Comparison of ENCODE assay signal across 17 cellular contexts in the genomic region with DNA sequence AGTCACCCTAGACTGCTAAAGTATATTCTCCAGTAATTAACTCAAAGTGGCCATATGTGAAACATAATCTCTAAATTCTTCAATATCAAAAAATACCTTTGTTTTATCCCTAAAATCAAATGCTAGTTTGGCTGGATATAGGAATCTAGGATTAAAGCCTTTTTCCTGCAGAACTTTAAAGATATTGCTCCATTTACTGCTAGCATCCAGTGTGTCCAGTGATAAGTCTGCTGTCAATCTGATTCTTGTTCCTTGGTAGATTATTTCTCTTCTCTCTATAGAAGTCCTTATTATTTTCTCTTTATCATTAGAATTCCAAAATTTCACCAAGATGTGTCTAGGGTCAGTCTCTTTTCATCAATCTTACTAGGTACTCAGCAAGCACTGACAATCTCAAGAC.
DNase-seq lines count a peak whose midpoint lies in the region; ATAC-seq, FAIRE-seq and TF ChIP-seq lines count a peak whose summit lies in the region.
"Had no signal": no experiment of that assay in that cellular context is flagged by ENCODE, and none has a peak within 500 bp of the region (broad histone marks: within the 10 kb centered on the region; RNA-seq: fewer than 3 reads in every experiment).

No MANE protein-coding gene starts in this region.

- POLR2A ChIA-PET in HepG2 (lab: Yijun Ruan, JAX), result no interaction called here

- CTCF ChIA-PET in HepG2 (lab: Yijun Ruan, JAX; ENCODE audit: low intra/inter-chr PET ratio, low total read pairs), result no interaction called here

- FAIRE-seq in HepG2 (lab: Jason Lieb, UNC), result no peak

- H3K27me3 ChIP-seq in HepG2 (ENCODE audit: control insufficient read depth in 1 of 2, insufficient read depth in 2 of 2, low read length in 2 of 2) (no peaks in the 10 kb centered on the region), right lobe of liver (no peaks in the 10 kb centered on the region)
- H3K27me3 ChIP-seq: SJCRH30 had no signal

- H3K27me3 Mint-ChIP-seq in natural killer cell (ENCODE audit: low read depth in 2 of 2), result no peaks in the 10 kb centered on the region
- no peaks in the 10 kb centered on the region for H3K27me3 Mint-ChIP-seq in activated T-cell treated with anti-CD3 and anti-CD28 coated beads, Interleukin-2, amount 50 U/mL, for 72 hours (ENCODE audit: low read depth)

- in situ Hi-C loops in HepG2 (cut with HindIII; ENCODE audit: extremely low pct_ligation_motif_present, low pct_unique_long_range_greater_than_20kb), result no loop called here
- in situ Hi-C loops in SK-MEL-5 (cut with HindIII; ENCODE audit: low pct_unique_long_range_greater_than_20kb, low sequenced_read_pairs), result no loop called here

- H3K27ac Mint-ChIP-seq in natural killer cell, result no peak overlapping the region
- H3K27ac Mint-ChIP-seq in activated T-cell treated with anti-CD3 and anti-CD28 coated beads, Interleukin-2, amount 50 U/mL, for 72 hours, result no peak overlapping the region
- H3K27ac Mint-ChIP-seq: CD8-positive, alpha-beta T cell had no signal

- H3K4me3 ChIP-seq in HepG2 (replicated peaks in 1 of 3; ENCODE audit: insufficient read depth in 1 of 3, low read depth in 2 of 3, low read length in 3 of 3) (no peak overlapping the region), right lobe of liver (no peak overlapping the region)
- H3K4me3 ChIP-seq: PC-9, SJCRH30 had no signal

- H3K27ac ChIP-seq in HepG2 (ENCODE audit: extremely low read length, insufficient read depth, low read length), result no peak overlapping the region
- no peak overlapping the region for H3K27ac ChIP-seq in right lobe of liver
- H3K27ac ChIP-seq: HL-60, PC-9, SJCRH30 had no signal

- TF ChIP-seq CTCF in HepG2 (CRISPR knock-in tag; IDR thresholded peaks at IDR 0.05), result no peak
- TF ChIP-seq CTCF in right lobe of liver (IDR thresholded peaks at IDR 0.05), result no peak
- TF ChIP-seq CTCF in natural killer cell (IDR thresholded peaks at IDR 0.05), result no peak

- H3K4me1 ChIP-seq in HepG2 (ENCODE audit: insufficient read depth, low read length) (no peaks in the 10 kb centered on the region), right lobe of liver (no peaks in the 10 kb centered on the region)
- H3K4me1 ChIP-seq: SJCRH30 had no signal

- no TSS peak for BruUV-seq in HepG2 (replicated peaks; lab: Mats Ljungman, UMichigan)

- intact Hi-C loops in HepG2 (cut with micrococcal nuclease; ENCODE audit: unreplicated experiment), result no loop called here
- intact Hi-C loops in right lobe of liver (cut with DNase I), result no loop called here
- intact Hi-C loops in natural killer cell (cut with micrococcal nuclease), result no loop called here

- H3K79me2 ChIP-seq in HepG2 (ENCODE audit: insufficient read depth, low read length), result no peaks in the 10 kb centered on the region

- peaks cover 26% of the 10 kb centered on the region for H3K9me3 ChIP-seq in HepG2 (ENCODE audit: low read length)
- peaks cover 0 to 4% (median 0%) of the 10 kb centered on the region in 4 donors for H3K9me3 ChIP-seq in right lobe of liver
- H3K9me3 ChIP-seq: SJCRH30 had no signal

- peaks cover 21% of the 10 kb centered on the region for H3K36me3 Mint-ChIP-seq in natural killer cell
- H3K36me3 Mint-ChIP-seq in activated T-cell treated with anti-CD3 and anti-CD28 coated beads, Interleukin-2, amount 50 U/mL, for 72 hours (ENCODE audit: insufficient read depth in 2 of 2), result peaks cover 4 to 6% of the 10 kb centered on the region in 2 donors
- H3K36me3 Mint-ChIP-seq: CD8-positive, alpha-beta T cell had no signal

- no peaks in the 10 kb centered on the region for H3K4me1 Mint-ChIP-seq in natural killer cell
- H3K4me1 Mint-ChIP-seq in activated T-cell treated with anti-CD3 and anti-CD28 coated beads, Interleukin-2, amount 50 U/mL, for 72 hours (ENCODE audit: low read depth), result no peaks in the 10 kb centered on the region

- H3K4me3 Mint-ChIP-seq in natural killer cell, result no peak overlapping the region
- H3K4me3 Mint-ChIP-seq in activated T-cell treated with anti-CD3 and anti-CD28 coated beads, Interleukin-2, amount 50 U/mL, for 72 hours, result no peak overlapping the region
- H3K4me3 Mint-ChIP-seq: CD8-positive, alpha-beta T cell had no signal

- H2AFZ ChIP-seq in HepG2 (ENCODE audit: low read length), result no peak overlapping the region
- H2AFZ ChIP-seq: PC-9 had no signal

- peak; percentile 2 for DNase-seq in DMS53 (lab: John Stamatoyannopoulos, UW)
- no peak for DNase-seq in DMS53 treated with DMSO at 0.1 percent for 48 hours (lab: John Stamatoyannopoulos, UW; ENCODE audit: unreplicated experiment)
- DNase-seq in HepG2 (ENCODE audit: low spot score), result no peak
- no peak for DNase-seq in right lobe of liver
- DNase-seq in SK-MEL-5 (ENCODE audit: low read depth, low spot score), result peak; percentile 2
- DNase-seq in natural killer cell, result no peak
- no peak for DNase-seq in activated T-cell treated with anti-CD3 and anti-CD28 coated beads, Interleukin-2, amount 50 U/mL, for 72 hours
- DNase-seq: 8988T; CD8-positive, alpha-beta T cell; HCEC 1CT; NCI-H2171 treated with DMSO at 0.1 percent for 48 hours; NCI-H510A treated with DMSO at 0.1 percent for 48 hours; PC-9; SJCRH30; T-helper 2 cell had no signal

- TF ChIP-seq POLR2A in HepG2 (IDR thresholded peaks at IDR 0.05; ENCODE audit: insufficient read depth in 1 of 2, low read depth in 2 of 2, low read length in 2 of 2), result no peak
- no peak for TF ChIP-seq POLR2A in right lobe of liver (IDR thresholded peaks at IDR 0.05)

- peaks cover 23 to 29% of the 10 kb centered on the region in 2 donors for H3K9me3 Mint-ChIP-seq in natural killer cell
- peaks cover 20 to 22% of the 10 kb centered on the region in 2 donors for H3K9me3 Mint-ChIP-seq in activated T-cell treated with anti-CD3 and anti-CD28 coated beads, Interleukin-2, amount 50 U/mL, for 72 hours

- H3K36me3 ChIP-seq in HepG2 (replicated peaks in 1 of 2; ENCODE audit: control insufficient read depth in 1 of 2, insufficient read depth in 2 of 2, low read length in 2 of 2) (no peaks in the 10 kb centered on the region), right lobe of liver (no peaks in the 10 kb centered on the region)
- H3K36me3 ChIP-seq: SJCRH30 had no signal

- H3K9ac ChIP-seq in HepG2 (ENCODE audit: insufficient read depth, low read depth, low read length), result no peak overlapping the region

- TF ChIP-seq RAD21 in HepG2 (CRISPR knock-in tag; IDR thresholded peaks at IDR 0.05), result no peak

- ATAC-seq in HepG2, result no peak
- no peak for ATAC-seq in right lobe of liver
- ATAC-seq in natural killer cell, result no peak
- no peak for ATAC-seq in GM21390 (IDR thresholded peaks at IDR 0.05; ENCODE audit: unreplicated experiment)
- no peak for ATAC-seq in activated T-cell treated with anti-CD3 and anti-CD28 coated beads, Interleukin-2, amount 50 U/mL, for 72 hours (replicated peaks in 1 of 2)
- ATAC-seq: CD8-positive, alpha-beta T cell had no signal

- no peak overlapping the region for H3K4me2 ChIP-seq in HepG2 (ENCODE audit: low read depth, low read length)
- H3K4me2 ChIP-seq: PC-9 had no signal

- no peaks in the 10 kb centered on the region for H4K20me1 ChIP-seq in HepG2 (ENCODE audit: insufficient read depth, low read length)

- no peak for TF ChIP-seq EP300 in HepG2 (IDR thresholded peaks at IDR 0.05; ENCODE audit: low read depth in 2 of 2, low read length in 2 of 2)
- no peak for TF ChIP-seq EP300 in HepG2 (CRISPR knock-in tag; IDR thresholded peaks at IDR 0.05; ENCODE audit: borderline replicate concordance)

TF ChIP-seq in HepG2, 621 proteins besides CTCF, POLR2A, EP300 and RAD21:
- peak; percentile 97 for TF ChIP-seq ZNF317 (CRISPR knock-in tag; IDR thresholded peaks at IDR 0.05)
- TF ChIP-seq, protein P1, sequence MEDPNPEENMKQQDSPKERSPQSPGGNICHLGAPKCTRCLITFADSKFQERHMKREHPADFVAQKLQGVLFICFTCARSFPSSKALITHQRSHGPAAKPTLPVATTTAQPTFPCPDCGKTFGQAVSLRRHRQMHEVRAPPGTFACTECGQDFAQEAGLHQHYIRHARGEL (CRISPR knock-in tag; IDR thresholded peaks at IDR 0.05), result no peak
TF ChIP-seq in HepG2: peak in this region for 1.

Comparison
In these comparisons a context has a peak if more than half of its experiments do, and no peak if none do; other contexts are left out.
1. DNase-seq: peak in DMS53 (single experiment) and SK-MEL-5 (single experiment); none in DMS53 treated with DMSO at 0.1 percent for 48 hours (single experiment), HepG2 (single experiment), right lobe of liver (0 of 3), natural killer cell (single experiment) and activated T-cell treated with anti-CD3 and anti-CD28 coated beads, Interleukin-2, amount 50 U/mL, for 72 hours (0 of 2).